35 cellular contexts compared by ENCODE assay signal in the genomic region with DNA sequence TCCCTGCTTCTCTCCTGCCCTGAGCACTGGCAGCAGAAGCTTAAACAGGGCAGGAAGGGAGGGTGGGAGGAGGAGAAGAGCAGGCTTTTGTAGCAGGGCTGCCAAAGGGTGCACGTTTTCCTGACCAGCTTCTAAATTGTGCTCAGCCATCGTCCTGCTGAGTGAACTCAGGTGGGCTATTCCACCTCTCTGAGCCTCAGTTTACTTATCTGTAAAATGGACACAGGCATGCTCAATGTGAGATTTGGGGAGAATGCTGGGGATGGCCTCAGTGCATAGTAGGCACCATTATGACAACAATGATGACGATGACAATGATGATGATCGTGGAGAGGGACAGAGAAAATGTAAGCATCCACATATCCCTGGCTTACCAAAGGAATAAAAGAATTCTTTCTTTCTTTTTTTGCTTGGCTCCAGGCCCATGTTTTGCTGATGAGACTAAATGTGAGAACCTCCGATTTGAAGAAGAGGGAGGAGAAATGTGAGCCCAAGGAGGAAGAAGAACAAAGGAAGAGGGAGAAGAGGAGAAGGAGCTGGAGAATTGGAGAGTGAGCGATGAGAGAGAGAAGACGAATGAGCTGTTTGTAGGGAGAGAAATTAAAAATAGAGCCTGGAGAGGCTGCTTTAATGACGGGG. TPM values are rescaled to one million over a fixed set of nuclear protein-coding genes. Genes with fewer than 3 reads are reported as not detected.
"Had no signal": no experiment of that assay in that cellular context is flagged by ENCODE, and none has a peak within 500 bp of the region (broad histone marks: within the 10 kb centered on the region; RNA-seq: fewer than 3 reads in every experiment).

No MANE protein-coding gene starts in this region.

- H3K4me3 Mint-ChIP-seq: activated B cell treated with CpG ODN at 0.5 μM for 24 hours; activated CD8-positive, alpha-beta T cell treated with anti-CD3 and anti-CD28 coated beads for 36 hours; activated naive CD8-positive, alpha-beta T cell; activated T-cell treated with anti-CD3 and anti-CD28 coated beads, Interleukin-2, amount 50 U/mL, for 4 hours; activated T-helper 17 cell treated with anti-CD3 and anti-CD28 coated beads, Interleukin-2, amount 50 U/mL, for 72 hours; central memory CD8-positive, alpha-beta T cell; effector memory CD8-positive, alpha-beta T cell; T-helper 1 cell treated with Interleukin-12 subunit alpha and Interleukin-12 subunit beta and Interleukin-4 antibody, amounts not matched to agents 30 μg/mL and 1 μg/mL, for 36 hours; T-helper 2 cell treated with Interferon-gamma antibody and Interleukin-4, amounts not matched to agents 5 μg/mL and 100 μg/mL, for 36 hours had no signal

- H3K27ac Mint-ChIP-seq: activated B cell treated with CpG ODN at 0.5 μM for 24 hours; activated CD8-positive, alpha-beta T cell treated with anti-CD3 and anti-CD28 coated beads for 36 hours; activated naive CD8-positive, alpha-beta T cell; effector memory CD8-positive, alpha-beta T cell; T-helper 1 cell treated with Interleukin-12 subunit alpha and Interleukin-12 subunit beta and Interleukin-4 antibody, amounts not matched to agents 30 μg/mL and 1 μg/mL, for 36 hours; T-helper 2 cell treated with Interferon-gamma antibody and Interleukin-4, amounts not matched to agents 5 μg/mL and 100 μg/mL, for 36 hours had no signal

- H3K4me1 Mint-ChIP-seq: activated B cell treated with CpG ODN at 0.5 μM for 24 hours; activated T-helper 17 cell treated with anti-CD3 and anti-CD28 coated beads, Interleukin-2, amount 50 U/mL, for 72 hours had no signal

- ATAC-seq: activated CD4-positive, CD25-positive, alpha-beta regulatory T cell treated with anti-CD3 and anti-CD28 coated beads, Interleukin-2, amount 50 U/mL, for 24 hours; activated CD8-positive, alpha-beta T cell treated with anti-CD3 and anti-CD28 coated beads for 36 hours; activated T-cell treated with anti-CD3 and anti-CD28 coated beads, Interleukin-2, amount 50 U/mL, for 4 hours; activated T-helper 17 cell treated with anti-CD3 and anti-CD28 coated beads, Interleukin-2, amount 50 U/mL, for 72 hours; effector memory CD8-positive, alpha-beta T cell; foreskin keratinocyte; gastrocnemius medialis; heart right ventricle had no signal

- H3K36me3 ChIP-seq: brain microvascular endothelial cell, esophagus muscularis mucosa, gastrocnemius medialis, heart right ventricle, WERI-Rb-1 had no signal

- FAIRE-seq: astrocyte, bronchial epithelial cell, colon had no signal

- DNase-seq: activated B cell treated with CpG ODN at 0.5 μM for 24 hours; activated CD4-positive, alpha-beta T cell treated with anti-CD3 and anti-CD28 coated beads for 48 hours; activated CD4-positive, alpha-beta T cell treated with anti-CD3 and anti-CD28 coated beads, Interleukin-2, amount 50 U/mL, for 1 hour; activated CD4-positive, alpha-beta T cell treated with anti-CD3 and anti-CD28 coated beads, Interleukin-2, amount 50 U/mL, for 48 hours; activated CD8-positive, alpha-beta memory T cell treated with anti-CD3 and anti-CD28 coated beads for 24 hours; activated CD8-positive, alpha-beta T cell treated with anti-CD3 and anti-CD28 coated beads for 36 hours; activated effector memory CD4-positive, alpha-beta T cell treated with Interleukin-2 at 50 U/mL for 16 hours; activated gamma-delta T cell treated with Interleukin-2 at 50 U/mL for 16 hours; activated naive CD4-positive, alpha-beta T cell treated with anti-CD3 and anti-CD28 coated beads, Interleukin-2, amount 50 U/mL, for 16 hours; activated naive CD4-positive, alpha-beta T cell treated with Interleukin-2 at 50 U/mL for 16 hours; activated T-cell treated with anti-CD3 and anti-CD28 coated beads, Interleukin-2, amount 50 U/mL, for 4 hours; amniotic stem cell; anterior cingulate cortex; brain microvascular endothelial cell; cortex of kidney; dermis blood vessel endothelial cell; effector CD4-positive, alpha-beta T cell; effector memory CD8-positive, alpha-beta T cell; erythroblast; foreskin keratinocyte; gastrocnemius medialis; heart right ventricle; T1000; WERI-Rb-1 had no signal

- H3K4me3 ChIP-seq: esophagus muscularis mucosa, gastrocnemius medialis, heart right ventricle had no signal

- H3K9me3 ChIP-seq: esophagus muscularis mucosa, gastrocnemius medialis, heart right ventricle had no signal

- H3K36me3 Mint-ChIP-seq: activated naive CD8-positive, alpha-beta T cell had no signal

- H3K4me1 ChIP-seq: esophagus muscularis mucosa, foreskin keratinocyte, gastrocnemius medialis, heart right ventricle had no signal

- H3K27ac ChIP-seq: brain microvascular endothelial cell, esophagus muscularis mucosa, foreskin keratinocyte, gastrocnemius medialis, heart right ventricle, WERI-Rb-1 had no signal

RNA-seq across cellular contexts. Expression of gene CUX2, which starts 8.1 kb away (rescaled TPM):
- total RNA-seq: activated B cell treated with CpG ODN at 0.5 μM for 24 hours; activated T-cell treated with anti-CD3 and anti-CD28 coated beads, Interleukin-2, amount 50 U/mL, for 4 hours; chondrocyte; dermis blood vessel endothelial cell; foreskin keratinocyte had no signal
- polyA plus RNA-seq: foreskin keratinocyte, heart right ventricle had no signal
